Comparison of ENCODE assay signal across 19 cellular contexts in genomic region chr19:5124111-5124855, GRCh38.
"Had no signal": no experiment of that assay in that cellular context is flagged by ENCODE, and none has a peak within 500 bp of the region (broad histone marks: within the 10 kb centered on the region; RNA-seq: fewer than 3 reads in every experiment).

No MANE protein-coding gene starts in this region.

- H3K9me3 ChIP-seq: heart right ventricle, lower lobe of right lung, neutrophil, pancreas, psoas muscle, right atrium auricular region, upper lobe of left lung had no signal

- ATAC-seq: activated CD4-positive, CD25-positive, alpha-beta regulatory T cell treated with anti-CD3 and anti-CD28 coated beads, Interleukin-2, amount 50 U/mL, for 24 hours; activated CD8-positive, alpha-beta memory T cell treated with anti-CD3 and anti-CD28 coated beads, Interleukin-2, amount 10 ng/mL, durations not matched to agents 7 days and 5 days; activated CD8-positive, alpha-beta T cell treated with anti-CD3 and anti-CD28 coated beads for 36 hours; activated naive CD8-positive, alpha-beta T cell treated with anti-CD3 and anti-CD28 coated beads, Interleukin-2, amount 50 U/mL, for 24 hours; heart right ventricle; lower lobe of right lung; natural killer cell; pancreas; psoas muscle; stimulated activated effector memory CD8-positive, alpha-beta T cell treated with anti-CD3 and anti-CD28 coated beads, Interleukin-12 subunit alpha, Interleukin-12 subunit beta, amount 100 ng/mL, for 72 hours had no signal

- DNase-seq: activated CD4-positive, alpha-beta T cell treated with anti-CD3 and anti-CD28 coated beads, Interleukin-2, amount 10 ng/mL, durations not matched to agents 24 days and 14 days; activated CD8-positive, alpha-beta memory T cell treated with anti-CD3 and anti-CD28 coated beads, Interleukin-2, amount 10 ng/mL, durations not matched to agents 7 days and 5 days; activated CD8-positive, alpha-beta T cell treated with anti-CD3 and anti-CD28 coated beads for 36 hours; activated gamma-delta T cell; activated naive CD4-positive, alpha-beta T cell treated with anti-CD3 and anti-CD28 coated beads, Interleukin-2, amount 50 U/mL, for 16 hours; activated naive CD8-positive, alpha-beta T cell treated with anti-CD3 and anti-CD28 coated beads, Interleukin-2, amount 50 U/mL, for 24 hours; heart right ventricle; lower lobe of right lung; natural killer cell; pancreas; psoas muscle; stimulated activated CD4-positive, alpha-beta T cell treated with anti-CD3 and anti-CD28 coated beads, Interleukin-2, amount 100 ng/mL, for 24 hours had no signal

- H3K36me3 Mint-ChIP-seq: activated CD8-positive, alpha-beta memory T cell treated with anti-CD3 and anti-CD28 coated beads, Interleukin-2, amount 10 ng/mL, durations not matched to agents 7 days and 5 days had no signal

- H3K27me3 ChIP-seq: heart right ventricle, neutrophil, pancreas, right atrium auricular region, upper lobe of left lung had no signal

- H3K4me3 Mint-ChIP-seq: activated CD4-positive, alpha-beta T cell treated with anti-CD3 and anti-CD28 coated beads, Interleukin-2, amount 10 ng/mL, durations not matched to agents 24 days and 14 days; activated CD8-positive, alpha-beta memory T cell treated with anti-CD3 and anti-CD28 coated beads, Interleukin-2, amount 10 ng/mL, durations not matched to agents 7 days and 5 days; activated CD8-positive, alpha-beta T cell treated with anti-CD3 and anti-CD28 coated beads for 36 hours; activated naive CD8-positive, alpha-beta T cell treated with anti-CD3 and anti-CD28 coated beads, Interleukin-2, amount 50 U/mL, for 24 hours; activated T-helper 1 cell treated with anti-CD3 and anti-CD28 coated beads, Interleukin-12 subunit alpha, Interleukin-12 subunit beta, Interleukin-2, Interleukin-4 antibody, amounts not matched to agents 30 ng/mL and 10 ng/mL and 1 ng/mL, durations not matched to agents 14 hours and 24 hours and 36 hours; natural killer cell; stimulated activated effector memory CD8-positive, alpha-beta T cell treated with anti-CD3 and anti-CD28 coated beads, Interleukin-12 subunit alpha, Interleukin-12 subunit beta, amount 100 ng/mL, for 72 hours; T-helper 1 cell treated with Interleukin-12 subunit alpha and Interleukin-12 subunit beta and Interleukin-4 antibody, amounts not matched to agents 30 μg/mL and 1 μg/mL, for 36 hours had no signal

- H3K27ac Mint-ChIP-seq: activated CD4-positive, alpha-beta T cell treated with anti-CD3 and anti-CD28 coated beads, Interleukin-2, amount 10 ng/mL, durations not matched to agents 24 days and 14 days; activated CD8-positive, alpha-beta memory T cell treated with anti-CD3 and anti-CD28 coated beads, Interleukin-2, amount 10 ng/mL, durations not matched to agents 7 days and 5 days; activated CD8-positive, alpha-beta T cell treated with anti-CD3 and anti-CD28 coated beads for 36 hours; activated naive CD8-positive, alpha-beta T cell treated with anti-CD3 and anti-CD28 coated beads, Interleukin-2, amount 50 U/mL, for 24 hours; activated T-helper 1 cell treated with anti-CD3 and anti-CD28 coated beads, Interleukin-12 subunit alpha, Interleukin-12 subunit beta, Interleukin-2, Interleukin-4 antibody, amounts not matched to agents 30 ng/mL and 10 ng/mL and 1 ng/mL, durations not matched to agents 14 hours and 24 hours and 36 hours; natural killer cell; T-helper 1 cell treated with Interleukin-12 subunit alpha and Interleukin-12 subunit beta and Interleukin-4 antibody, amounts not matched to agents 30 μg/mL and 1 μg/mL, for 36 hours had no signal

- H3K9me3 Mint-ChIP-seq: activated CD4-positive, alpha-beta T cell treated with anti-CD3 and anti-CD28 coated beads, Interleukin-2, amount 10 ng/mL, durations not matched to agents 24 days and 14 days; activated CD8-positive, alpha-beta T cell treated with anti-CD3 and anti-CD28 coated beads for 36 hours; activated naive CD8-positive, alpha-beta T cell treated with anti-CD3 and anti-CD28 coated beads, Interleukin-2, amount 50 U/mL, for 24 hours; activated T-helper 1 cell treated with anti-CD3 and anti-CD28 coated beads, Interleukin-12 subunit alpha, Interleukin-12 subunit beta, Interleukin-2, Interleukin-4 antibody, amounts not matched to agents 30 ng/mL and 10 ng/mL and 1 ng/mL, durations not matched to agents 14 hours and 24 hours and 36 hours; natural killer cell; stimulated activated effector memory CD8-positive, alpha-beta T cell treated with anti-CD3 and anti-CD28 coated beads, Interleukin-12 subunit alpha, Interleukin-12 subunit beta, amount 100 ng/mL, for 72 hours; T-helper 1 cell treated with Interleukin-12 subunit alpha and Interleukin-12 subunit beta and Interleukin-4 antibody, amounts not matched to agents 30 μg/mL and 1 μg/mL, for 36 hours had no signal

- H3K27me3 Mint-ChIP-seq: activated CD4-positive, alpha-beta T cell treated with anti-CD3 and anti-CD28 coated beads, Interleukin-2, amount 10 ng/mL, durations not matched to agents 24 days and 14 days; activated CD8-positive, alpha-beta memory T cell treated with anti-CD3 and anti-CD28 coated beads, Interleukin-2, amount 10 ng/mL, durations not matched to agents 7 days and 5 days; activated CD8-positive, alpha-beta T cell treated with anti-CD3 and anti-CD28 coated beads for 36 hours; activated naive CD8-positive, alpha-beta T cell treated with anti-CD3 and anti-CD28 coated beads, Interleukin-2, amount 50 U/mL, for 24 hours had no signal

- H3K27ac ChIP-seq: heart right ventricle, lower lobe of right lung, neutrophil, pancreas, psoas muscle, right atrium auricular region, upper lobe of left lung had no signal
